18 cellular contexts compared by ENCODE assay signal in genomic region chr5:117249086-117249815, GRCh38.
"Had no signal": no experiment of that assay in that cellular context is flagged by ENCODE, and none has a peak within 500 bp of the region (broad histone marks: within the 10 kb centered on the region; RNA-seq: fewer than 3 reads in every experiment).

No MANE protein-coding gene starts in this region.

- H3K4me1 Mint-ChIP-seq: activated B cell treated with CpG ODN at 0.5 μM for 24 hours had no signal

- H3K27ac Mint-ChIP-seq: activated B cell treated with CpG ODN at 0.5 μM for 24 hours; activated CD8-positive, alpha-beta T cell treated with anti-CD3 and anti-CD28 coated beads for 36 hours; activated naive CD8-positive, alpha-beta T cell; natural killer cell treated with Interleukin-12 subunit alpha and Interleukin-12 subunit beta and Interleukin-15 and Interleukin-18, amount 100 ng/mL, for 72 hours had no signal

- H3K27me3 Mint-ChIP-seq: activated B cell treated with CpG ODN at 0.5 μM for 24 hours; activated CD8-positive, alpha-beta T cell treated with anti-CD3 and anti-CD28 coated beads for 36 hours; activated naive CD8-positive, alpha-beta T cell; natural killer cell treated with Interleukin-12 subunit alpha and Interleukin-12 subunit beta and Interleukin-15 and Interleukin-18, amount 100 ng/mL, for 72 hours had no signal

- H3K36me3 Mint-ChIP-seq: activated naive CD8-positive, alpha-beta T cell; natural killer cell treated with Interleukin-12 subunit alpha and Interleukin-12 subunit beta and Interleukin-15 and Interleukin-18, amount 100 ng/mL, for 72 hours had no signal

- H3K4me3 Mint-ChIP-seq: activated B cell treated with CpG ODN at 0.5 μM for 24 hours; activated CD8-positive, alpha-beta T cell treated with anti-CD3 and anti-CD28 coated beads for 36 hours; activated naive CD8-positive, alpha-beta T cell; activated T-cell treated with anti-CD3 and anti-CD28 coated beads, Interleukin-2, amount 50 U/mL, for 4 hours; natural killer cell treated with Interleukin-12 subunit alpha and Interleukin-12 subunit beta and Interleukin-15 and Interleukin-18, amount 100 ng/mL, for 72 hours had no signal

- H3K27ac ChIP-seq: brain microvascular endothelial cell, epithelial cell of prostate, gastrocnemius medialis, heart right ventricle, psoas muscle, testis, upper lobe of left lung had no signal

- H3K9me3 Mint-ChIP-seq: activated CD8-positive, alpha-beta T cell treated with anti-CD3 and anti-CD28 coated beads for 36 hours had no signal

- ATAC-seq: activated CD8-positive, alpha-beta T cell treated with anti-CD3 and anti-CD28 coated beads for 36 hours; activated T-cell treated with anti-CD3 and anti-CD28 coated beads, Interleukin-2, amount 50 U/mL, for 4 hours; gastrocnemius medialis; heart right ventricle; natural killer cell treated with Interleukin-12 subunit alpha and Interleukin-12 subunit beta and Interleukin-15 and Interleukin-18, amount 100 ng/mL, for 72 hours; psoas muscle; sciatic nerve; stimulated activated naive CD8-positive, alpha-beta T cell treated with anti-CD3 and anti-CD28 coated beads, Interleukin-15, Interleukin-2, amounts not matched to agents 100 U/mL and 50 U/mL, for 24 hours had no signal

- DNase-seq: activated B cell treated with CpG ODN at 0.5 μM for 24 hours; activated CD4-positive, alpha-beta T cell treated with anti-CD3 and anti-CD28 coated beads for 48 hours; activated CD8-positive, alpha-beta T cell treated with anti-CD3 and anti-CD28 coated beads for 36 hours; activated gamma-delta T cell; activated T-cell treated with anti-CD3 and anti-CD28 coated beads, Interleukin-2, amount 50 U/mL, for 4 hours; brain microvascular endothelial cell; effector memory CD4-positive, alpha-beta T cell; gastrocnemius medialis; heart right ventricle; psoas muscle; stimulated activated naive CD8-positive, alpha-beta T cell treated with anti-CD3 and anti-CD28 coated beads, Interleukin-15, Interleukin-2, amounts not matched to agents 100 U/mL and 50 U/mL, for 24 hours; SW 1271; testis; upper lobe of left lung had no signal
